Comparison of ENCODE assay signal across 27 cellular contexts in the genomic region with DNA sequence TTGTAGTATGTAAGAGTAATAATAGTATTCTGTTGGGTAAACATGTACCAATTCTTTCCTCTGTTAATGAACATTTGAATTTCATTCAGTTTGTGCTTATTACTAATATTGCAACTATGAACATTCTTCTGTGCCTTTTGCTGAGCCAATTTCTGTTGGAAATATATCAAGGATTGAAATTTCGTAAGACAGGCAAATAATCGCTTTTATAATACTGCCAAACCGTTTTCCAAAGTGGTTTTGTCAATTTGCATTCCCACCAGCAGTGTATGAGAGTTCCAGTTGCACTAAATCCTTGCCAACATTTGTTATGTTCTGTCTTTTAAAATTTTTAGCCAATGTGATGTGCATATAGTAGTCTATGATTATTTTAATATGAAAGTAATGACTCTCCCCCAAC. TPM values are rescaled to one million over a fixed set of nuclear protein-coding genes. Genes with fewer than 3 reads are reported as not detected.
"Had no signal": no experiment of that assay in that cellular context is flagged by ENCODE, and none has a peak within 500 bp of the region (broad histone marks: within the 10 kb centered on the region; RNA-seq: fewer than 3 reads in every experiment).

No MANE protein-coding gene starts in this region.

- H3K9me3 ChIP-seq: Peyer's patch, SJCRH30, SK-N-SH had no signal

- ATAC-seq: activated CD8-positive, alpha-beta T cell treated with anti-CD3 and anti-CD28 coated beads for 36 hours; activated T-cell treated with anti-CD3 and anti-CD28 coated beads, Interleukin-2, amount 50 U/mL, for 72 hours had no signal

- H3K27ac ChIP-seq: Peyer's patch, RWPE1, SJCRH30, VCaP had no signal

- H3K27me3 ChIP-seq: Peyer's patch, SJCRH30 had no signal

- DNase-seq: activated CD4-positive, alpha-beta T cell treated with anti-CD3 and anti-CD28 coated beads, Interleukin-2, amount 10 ng/mL, durations not matched to agents 7 days and 5 days; activated CD4-positive, CD25-positive, alpha-beta regulatory T cell; activated CD8-positive, alpha-beta memory T cell treated with anti-CD3 and anti-CD28 coated beads, Interleukin-2, amount 50 U/mL, for 4 hours; activated CD8-positive, alpha-beta T cell treated with anti-CD3 and anti-CD28 coated beads for 36 hours; activated gamma-delta T cell treated with Interleukin-2 at 50 U/mL for 16 hours; activated naive CD4-positive, alpha-beta T cell treated with anti-CD3 and anti-CD28 coated beads, Interleukin-2, amount 10 ng/mL, durations not matched to agents 7 days and 5 days; activated naive CD8-positive, alpha-beta T cell treated with anti-CD3 and anti-CD28 coated beads for 36 hours; activated T-cell treated with anti-CD3 and anti-CD28 coated beads, Interleukin-2, amount 50 U/mL, for 72 hours; central memory CD4-positive, alpha-beta T cell; Karpas-422; MM.1S; NCI-H1105 treated with DMSO at 0.1 percent for 48 hours; NCI-H1436 treated with DMSO at 0.1 percent for 48 hours; NCI-H187; NCI-H2081; NCI-H510A treated with DMSO at 0.1 percent for 48 hours; NCI-H69; Peyer's patch; Right ventricle myocardium superior; SJCRH30; SK-N-SH; T-helper 1 cell had no signal

- H3K36me3 ChIP-seq: Peyer's patch, SJCRH30 had no signal

- H3K4me2 ChIP-seq: SK-N-SH had no signal

- H3K4me3 ChIP-seq: Peyer's patch, SJCRH30 had no signal

- H3K4me1 ChIP-seq: Peyer's patch, SJCRH30 had no signal

RNA-seq across cellular contexts. Expression of gene MAGEB17, which starts 38.6 kb away (rescaled TPM):
- total RNA-seq: activated CD4-positive, alpha-beta T cell treated with anti-CD3 and anti-CD28 coated beads, Interleukin-2, amount 10 ng/mL, durations not matched to agents 7 days and 5 days; activated CD8-positive, alpha-beta T cell treated with anti-CD3 and anti-CD28 coated beads for 36 hours; activated naive CD8-positive, alpha-beta T cell treated with anti-CD3 and anti-CD28 coated beads for 36 hours; activated T-cell treated with anti-CD3 and anti-CD28 coated beads, Interleukin-2, amount 50 U/mL, for 72 hours; activated T-helper 2 cell treated with anti-CD3 and anti-CD28 coated beads, Interferon-gamma antibody, Interleukin-2, Interleukin-4, amounts not matched to agents 10 μg/mL and 5 μg/mL and 100 μg/mL, durations not matched to agents 14 hours and 24 hours and 36 hours; bronchial epithelial cell; Peyer's patch; Right ventricle myocardium superior; T-helper 2 cell treated with Interferon-gamma antibody and Interleukin-4, amounts not matched to agents 100 ng/mL and 5 ng/mL, for 36 hours had no signal
